In genomic region chr12:47426678-47427309, GRCh38 we compare ENCODE assay signal across 8 cellular contexts.
DNase-seq lines count a peak whose midpoint lies in the region; ATAC-seq and TF ChIP-seq lines count a peak whose summit lies in the region.
"Not testable (repeated sequence)": the region's sequence is repeated elsewhere in the genome, so short reads cannot be mapped to it uniquely, and the experiment has no call there.

No MANE protein-coding gene starts in this region.

- H3K27ac ChIP-seq in CD4-positive, alpha-beta T cell (ENCODE audit: low read depth, low read length), result peak overlapping the region; percentile 10
- H3K27ac ChIP-seq in KOPT-K1 (ENCODE audit: low read depth, low read length, poor library complexity, severe bottlenecking), result peak overlapping the region; percentile 48

- H3K27me3 ChIP-seq in CD4-positive, alpha-beta T cell (ENCODE audit: control insufficient read depth, insufficient read depth, low read length), result not testable (repeated sequence)

- peak; percentile 55 for ATAC-seq in CD4-positive, alpha-beta T cell (ENCODE audit: poor library complexity)
- ATAC-seq in activated T-helper 17 cell treated with anti-CD3 and anti-CD28 coated beads, Interleukin-2, amount 50 U/mL, for 72 hours (replicated peaks), result peak; percentile 47
- not testable (repeated sequence) for ATAC-seq in activated naive CD8-positive, alpha-beta T cell treated with anti-CD3 and anti-CD28 coated beads, Interleukin-2, amount 10 ng/mL, durations not matched to agents 7 days and 5 days (ENCODE audit: low read depth); natural killer cell treated with Interleukin-12 subunit alpha and Interleukin-12 subunit beta and Interleukin-15 and Interleukin-18, amount 100 ng/mL, for 72 hours
- ATAC-seq in stimulated activated effector memory CD8-positive, alpha-beta T cell treated with anti-CD3 and anti-CD28 coated beads, Interleukin-12 subunit alpha, Interleukin-12 subunit beta, amount 100 ng/mL, for 72 hours, result peak; percentile 51

- not testable (repeated sequence) for H3K36me3 ChIP-seq in KOPT-K1 (ENCODE audit: insufficient read depth, low read length)

- not testable (repeated sequence) for TF ChIP-seq CTCF in CD4-positive, alpha-beta T cell (IDR thresholded peaks at IDR 0.05)

- intact Hi-C loops in CD4-positive, alpha-beta T cell (cut with DNase I, micrococcal nuclease); activated CD4-positive, alpha-beta memory T cell treated with anti-CD3 and anti-CD28 coated beads for 36 hours (cut with micrococcal nuclease): not testable (repeated sequence)

- H3K4me3 Mint-ChIP-seq in CD4-positive, alpha-beta T cell, result peak overlapping the region; percentile 85
- peak overlapping the region; percentile 57 for H3K4me3 Mint-ChIP-seq in activated CD4-positive, alpha-beta memory T cell treated with anti-CD3 and anti-CD28 coated beads for 36 hours
- H3K4me3 Mint-ChIP-seq in activated T-helper 17 cell treated with anti-CD3 and anti-CD28 coated beads, Interleukin-2, amount 50 U/mL, for 72 hours, result peak overlapping the region; percentile 73
- peak overlapping the region; percentile 41 for H3K4me3 Mint-ChIP-seq in activated naive CD8-positive, alpha-beta T cell treated with anti-CD3 and anti-CD28 coated beads, Interleukin-2, amount 10 ng/mL, durations not matched to agents 7 days and 5 days
- H3K4me3 Mint-ChIP-seq in natural killer cell treated with Interleukin-12 subunit alpha and Interleukin-12 subunit beta and Interleukin-15 and Interleukin-18, amount 100 ng/mL, for 72 hours, result peak overlapping the region; percentile 66
- peak overlapping the region; percentile 70 for H3K4me3 Mint-ChIP-seq in stimulated activated effector memory CD8-positive, alpha-beta T cell treated with anti-CD3 and anti-CD28 coated beads, Interleukin-12 subunit alpha, Interleukin-12 subunit beta, amount 100 ng/mL, for 72 hours

- not testable (repeated sequence) for H3K36me3 Mint-ChIP-seq in CD4-positive, alpha-beta T cell (ENCODE audit: low read depth); activated CD4-positive, alpha-beta memory T cell treated with anti-CD3 and anti-CD28 coated beads for 36 hours; activated naive CD8-positive, alpha-beta T cell treated with anti-CD3 and anti-CD28 coated beads, Interleukin-2, amount 10 ng/mL, durations not matched to agents 7 days and 5 days; natural killer cell treated with Interleukin-12 subunit alpha and Interleukin-12 subunit beta and Interleukin-15 and Interleukin-18, amount 100 ng/mL, for 72 hours; stimulated activated effector memory CD8-positive, alpha-beta T cell treated with anti-CD3 and anti-CD28 coated beads, Interleukin-12 subunit alpha, Interleukin-12 subunit beta, amount 100 ng/mL, for 72 hours
- peaks cover 25% of the 10 kb centered on the region for H3K36me3 Mint-ChIP-seq in activated T-helper 17 cell treated with anti-CD3 and anti-CD28 coated beads, Interleukin-2, amount 50 U/mL, for 72 hours (ENCODE audit: low read depth)

- not testable (repeated sequence) for H3K27me3 Mint-ChIP-seq in CD4-positive, alpha-beta T cell; activated CD4-positive, alpha-beta memory T cell treated with anti-CD3 and anti-CD28 coated beads for 36 hours; activated T-helper 17 cell treated with anti-CD3 and anti-CD28 coated beads, Interleukin-2, amount 50 U/mL, for 72 hours; activated naive CD8-positive, alpha-beta T cell treated with anti-CD3 and anti-CD28 coated beads, Interleukin-2, amount 10 ng/mL, durations not matched to agents 7 days and 5 days; natural killer cell treated with Interleukin-12 subunit alpha and Interleukin-12 subunit beta and Interleukin-15 and Interleukin-18, amount 100 ng/mL, for 72 hours

- DNase-seq in CD4-positive, alpha-beta T cell, result peak in 7 of 10 experiments; percentile 15 to 43 (median 25)
- peak in 4 of 5 experiments; percentile 25 to 80 (median 34) for DNase-seq in T-helper 2 cell
- peak; percentile 60 for DNase-seq in activated CD4-positive, alpha-beta memory T cell treated with anti-CD3 and anti-CD28 coated beads for 36 hours
- not testable (repeated sequence) for DNase-seq in activated naive CD8-positive, alpha-beta T cell treated with anti-CD3 and anti-CD28 coated beads, Interleukin-2, amount 10 ng/mL, durations not matched to agents 7 days and 5 days; natural killer cell treated with Interleukin-12 subunit alpha and Interleukin-12 subunit beta and Interleukin-15 and Interleukin-18, amount 100 ng/mL, for 72 hours (ENCODE audit: low spot score)
- peak in 1 of 2 donors; percentile 43 for DNase-seq in stimulated activated effector memory CD8-positive, alpha-beta T cell treated with anti-CD3 and anti-CD28 coated beads, Interleukin-12 subunit alpha, Interleukin-12 subunit beta, amount 100 ng/mL, for 72 hours (ENCODE audit: low spot score in 2 of 2)

- peaks cover 21% of the 10 kb centered on the region for H3K4me1 Mint-ChIP-seq in CD4-positive, alpha-beta T cell (ENCODE audit: low read depth)
- H3K4me1 Mint-ChIP-seq in activated CD4-positive, alpha-beta memory T cell treated with anti-CD3 and anti-CD28 coated beads for 36 hours (ENCODE audit: low read depth), result peaks cover 17% of the 10 kb centered on the region
- H3K4me1 Mint-ChIP-seq in activated T-helper 17 cell treated with anti-CD3 and anti-CD28 coated beads, Interleukin-2, amount 50 U/mL, for 72 hours, result peaks cover 32% of the 10 kb centered on the region
- not testable (repeated sequence) for H3K4me1 Mint-ChIP-seq in activated naive CD8-positive, alpha-beta T cell treated with anti-CD3 and anti-CD28 coated beads, Interleukin-2, amount 10 ng/mL, durations not matched to agents 7 days and 5 days; natural killer cell treated with Interleukin-12 subunit alpha and Interleukin-12 subunit beta and Interleukin-15 and Interleukin-18, amount 100 ng/mL, for 72 hours (ENCODE audit: low read depth in 2 of 2)
- peaks cover 24% of the 10 kb centered on the region for H3K4me1 Mint-ChIP-seq in stimulated activated effector memory CD8-positive, alpha-beta T cell treated with anti-CD3 and anti-CD28 coated beads, Interleukin-12 subunit alpha, Interleukin-12 subunit beta, amount 100 ng/mL, for 72 hours

- not testable (repeated sequence) for H3K9me3 ChIP-seq in CD4-positive, alpha-beta T cell (ENCODE audit: control insufficient read depth, low read length); KOPT-K1 (ENCODE audit: insufficient read depth, low read length, poor library complexity, severe bottlenecking)

- POLR2A ChIA-PET in CD4-positive, alpha-beta T cell (lab: Charles Lee), result interaction anchor here (1.0 to 1.2 kb wide), 2 partner anchors 17 to 29 kb away, joined by 3 read pairs; no protein-coding TSS in a partner anchor
- POLR2A ChIA-PET in activated CD4-positive, alpha-beta memory T cell treated with anti-CD3 and anti-CD28 coated beads for 36 hours (lab: Charles Lee); activated naive CD8-positive, alpha-beta T cell treated with anti-CD3 and anti-CD28 coated beads, Interleukin-2, amount 10 ng/mL, durations not matched to agents 7 days and 5 days (lab: Charles Lee): not testable (repeated sequence)

- not testable (repeated sequence) for H3K9me3 Mint-ChIP-seq in CD4-positive, alpha-beta T cell; activated CD4-positive, alpha-beta memory T cell treated with anti-CD3 and anti-CD28 coated beads for 36 hours; activated T-helper 17 cell treated with anti-CD3 and anti-CD28 coated beads, Interleukin-2, amount 50 U/mL, for 72 hours; natural killer cell treated with Interleukin-12 subunit alpha and Interleukin-12 subunit beta and Interleukin-15 and Interleukin-18, amount 100 ng/mL, for 72 hours; stimulated activated effector memory CD8-positive, alpha-beta T cell treated with anti-CD3 and anti-CD28 coated beads, Interleukin-12 subunit alpha, Interleukin-12 subunit beta, amount 100 ng/mL, for 72 hours
- peaks cover 13% of the 10 kb centered on the region for H3K9me3 Mint-ChIP-seq in activated naive CD8-positive, alpha-beta T cell treated with anti-CD3 and anti-CD28 coated beads, Interleukin-2, amount 10 ng/mL, durations not matched to agents 7 days and 5 days

- CTCF ChIA-PET in CD4-positive, alpha-beta T cell (lab: Charles Lee), result not testable (repeated sequence)
- CTCF ChIA-PET in activated CD4-positive, alpha-beta memory T cell treated with anti-CD3 and anti-CD28 coated beads for 36 hours (lab: Charles Lee), result interaction anchor here (0.8 kb wide), 1 partner anchor 210 kb away, joined by 3 read pairs; no protein-coding TSS in a partner anchor

- peak overlapping the region; percentile 88 for H3K27ac Mint-ChIP-seq in CD4-positive, alpha-beta T cell
- peak overlapping the region; percentile 87 for H3K27ac Mint-ChIP-seq in activated CD4-positive, alpha-beta memory T cell treated with anti-CD3 and anti-CD28 coated beads for 36 hours
- H3K27ac Mint-ChIP-seq in activated T-helper 17 cell treated with anti-CD3 and anti-CD28 coated beads, Interleukin-2, amount 50 U/mL, for 72 hours, result peak overlapping the region; percentile 63
- H3K27ac Mint-ChIP-seq in activated naive CD8-positive, alpha-beta T cell treated with anti-CD3 and anti-CD28 coated beads, Interleukin-2, amount 10 ng/mL, durations not matched to agents 7 days and 5 days, result peak overlapping the region; percentile 18
- not testable (repeated sequence) for H3K27ac Mint-ChIP-seq in natural killer cell treated with Interleukin-12 subunit alpha and Interleukin-12 subunit beta and Interleukin-15 and Interleukin-18, amount 100 ng/mL, for 72 hours
- H3K27ac Mint-ChIP-seq in stimulated activated effector memory CD8-positive, alpha-beta T cell treated with anti-CD3 and anti-CD28 coated beads, Interleukin-12 subunit alpha, Interleukin-12 subunit beta, amount 100 ng/mL, for 72 hours, result peak overlapping the region; percentile 89
